10 cellular contexts compared by ENCODE assay signal in the genomic region with DNA sequence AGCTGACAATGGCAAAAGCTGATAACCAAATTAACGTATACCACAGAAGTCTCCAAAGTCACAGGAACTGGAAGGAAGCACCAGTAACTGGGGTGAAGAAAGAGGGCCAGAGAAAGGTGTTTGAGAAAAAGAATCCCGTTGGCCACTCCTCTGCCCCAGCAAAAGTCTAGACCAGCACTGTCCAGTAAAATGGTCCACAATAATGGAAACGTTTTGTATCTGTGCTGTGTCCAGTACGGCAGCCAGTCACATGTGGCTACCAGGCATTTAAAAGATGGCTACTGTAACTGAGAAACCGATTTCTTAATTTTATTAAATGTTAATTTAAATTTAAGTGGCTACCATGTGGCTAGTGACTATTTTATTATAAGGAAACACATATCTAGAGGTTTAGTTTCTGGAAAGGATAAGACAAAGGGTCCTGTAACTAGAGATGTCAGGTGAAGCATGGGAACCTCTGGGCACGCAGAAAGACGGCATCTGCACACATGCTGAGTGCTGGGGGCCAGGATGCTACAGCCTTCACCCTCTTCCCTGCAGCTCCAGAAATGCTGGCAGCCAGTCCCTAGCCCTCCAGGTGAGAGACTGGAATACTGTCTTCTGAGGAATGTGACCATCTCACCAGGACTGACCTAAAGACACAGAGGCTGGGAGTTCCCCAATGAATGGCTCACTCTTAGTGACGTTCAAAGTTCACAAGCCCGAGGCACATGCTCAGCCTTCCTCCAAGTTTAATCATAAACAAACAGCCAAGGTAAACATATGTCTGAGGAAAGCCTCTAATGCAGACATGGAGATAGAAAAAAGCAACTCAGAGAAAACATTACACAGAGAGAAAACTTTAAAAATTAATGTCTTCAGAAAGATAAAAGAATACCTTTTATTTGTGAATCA. TPM values are rescaled to one million over a fixed set of nuclear protein-coding genes. Genes with fewer than 3 reads are reported as not detected.
DNase-seq lines count a peak whose midpoint lies in the region; ATAC-seq and TF ChIP-seq lines count a peak whose summit lies in the region.
"Had no signal": no experiment of that assay in that cellular context is flagged by ENCODE, and none has a peak within 500 bp of the region (broad histone marks: within the 10 kb centered on the region; RNA-seq: fewer than 3 reads in every experiment).

No MANE protein-coding gene starts in this region.

- peaks cover 4% of the 10 kb centered on the region for H3K4me1 Mint-ChIP-seq in nephron progenitor cell

- H3K9me3 ChIP-seq in lower lobe of right lung = no peaks in the 10 kb centered on the region

- peaks cover 66% of the 10 kb centered on the region for H3K79me2 ChIP-seq in ACC112 (ENCODE audit: control insufficient read depth, insufficient read depth, low read length, unreplicated experiment)

- H3K4me1 ChIP-seq in ACC112 (ENCODE audit: control insufficient read depth, insufficient read depth, low read length, unreplicated experiment) (peaks cover 72% of the 10 kb centered on the region), lower lobe of right lung (peaks cover 62% of the 10 kb centered on the region)

- peak; percentile 28 for DNase-seq in LHCN-M2 (ENCODE audit: low read depth)
- DNase-seq in cardiac fibroblast (ENCODE audit: low read depth in 2 of 2) = peak; percentile 71 to 94
- DNase-seq in lower lobe of right lung = no peak
- DNase-seq in NCI-H524 (lab: John Stamatoyannopoulos, UW) = no peak
- DNase-seq in nephron progenitor cell = no peak
- DNase-seq in GM10266 (ENCODE audit: extremely low spot score) = no peak
- DNase-seq: T-helper 9 cell had no signal

- no peak overlapping the region for H3K4me3 Mint-ChIP-seq in nephron progenitor cell
- H3K4me3 Mint-ChIP-seq: brain had no signal

- intact Hi-C loops in lower lobe of right lung (cut with DNase I) = no loop called here

- no peaks in the 10 kb centered on the region for H3K36me3 ChIP-seq in ACC112 (ENCODE audit: insufficient read depth, low read length)
- no peaks in the 10 kb centered on the region for H3K36me3 ChIP-seq in lower lobe of right lung

- TF ChIP-seq CTCF in cardiac fibroblast (IDR thresholded peaks at IDR 0.05; ENCODE audit: low read depth, low read length) (no peak), lower lobe of right lung (IDR thresholded peaks at IDR 0.05) (no peak), nephron progenitor cell (IDR thresholded peaks at IDR 0.05) (no peak), GM10266 (IDR thresholded peaks at IDR 0.05; ENCODE audit: control insufficient read depth, insufficient read depth, low read depth, missing control alignments) (no peak)

- H3K36me3 Mint-ChIP-seq in nephron progenitor cell (ENCODE audit: low read depth) = no peaks in the 10 kb centered on the region
- H3K36me3 Mint-ChIP-seq: brain had no signal

- no peaks in the 10 kb centered on the region for H3K9me3 Mint-ChIP-seq in nephron progenitor cell
- H3K9me3 Mint-ChIP-seq: brain had no signal

- peaks cover 13% of the 10 kb centered on the region for H3K27me3 Mint-ChIP-seq in nephron progenitor cell (ENCODE audit: low read depth, poor library complexity)

- H3K27ac ChIP-seq in ACC112 (ENCODE audit: low read depth, low read length) = peak overlapping the region; percentile 98
- no peak overlapping the region for H3K27ac ChIP-seq in lower lobe of right lung

- H2AFZ ChIP-seq in ACC112 (ENCODE audit: low read length, unreplicated experiment) = no peak overlapping the region

- ATAC-seq in lower lobe of right lung (peak; percentile 49 to 84), GM19351 (IDR thresholded peaks at IDR 0.05; ENCODE audit: unreplicated experiment) (no peak)

- no peaks in the 10 kb centered on the region for H3K27me3 ChIP-seq in ACC112 (ENCODE audit: insufficient read depth, low read length)
- H3K27me3 ChIP-seq in lower lobe of right lung (ENCODE audit: low read depth) = no peaks in the 10 kb centered on the region

- no peak overlapping the region for H3K27ac Mint-ChIP-seq in nephron progenitor cell

- H3K4me3 ChIP-seq in ACC112 (ENCODE audit: low read depth, low read length) (no peak overlapping the region), cardiac fibroblast (replicated peaks in 1 of 2; ENCODE audit: low read depth in 2 of 2, low read length in 2 of 2) (no peak overlapping the region), lower lobe of right lung (no peak overlapping the region)

RNA-seq across cellular contexts. Expression of gene JAK1, which starts 50.7 kb away (rescaled TPM):
- total RNA-seq in LHCN-M2 (2014; rRNA removed) (64.8 and 67.6 TPM in 2 replicates), lower lobe of right lung (156 TPM)
- polyA plus RNA-seq in LHCN-M2 (2012) = 35.8 TPM

Comparison
In these comparisons a context has a peak if more than half of its experiments do, and no peak if none do; other contexts are left out.
1. DNase-seq: peak in LHCN-M2 (single experiment) and cardiac fibroblast (2 of 2); none in lower lobe of right lung (single experiment), NCI-H524 (0 of 2), nephron progenitor cell (single experiment) and GM10266 (single experiment).